Comparison of ENCODE assay signal across 9 cellular contexts in genomic region chr5:64165160-64165499, GRCh38. TPM values are rescaled to one million over a fixed set of nuclear protein-coding genes. Genes with fewer than 3 reads are reported as not detected.
DNase-seq lines count a peak whose midpoint lies in the region; ATAC-seq lines count a peak whose summit lies in the region.
"Had no signal": no experiment of that assay in that cellular context is flagged by ENCODE, and none has a peak within 500 bp of the region (broad histone marks: within the 10 kb centered on the region; RNA-seq: fewer than 3 reads in every experiment).

No MANE protein-coding gene starts in this region.

- H3K27me3 ChIP-seq in mesenchymal stem cell (ENCODE audit: control insufficient read depth in 1 of 2, insufficient read depth in 1 of 2, low read length in 2 of 2) = peaks cover 0 to 7% of the 10 kb centered on the region in 2 experiments
- H3K27me3 ChIP-seq in thymus (ENCODE audit: control insufficient read depth, insufficient read depth) = peaks cover 21% of the 10 kb centered on the region

- H3K27me3 Mint-ChIP-seq in activated T-cell treated with anti-CD3 and anti-CD28 coated beads, Interleukin-2, amount 50 U/mL, for 4 hours (ENCODE audit: low read depth) = peaks cover 26% of the 10 kb centered on the region

- no peak for ATAC-seq in activated T-cell treated with anti-CD3 and anti-CD28 coated beads, Interleukin-2, amount 50 U/mL, for 4 hours
- ATAC-seq in GM19397 (IDR thresholded peaks at IDR 0.05; ENCODE audit: unreplicated experiment) = no peak

- H3K4me3 Mint-ChIP-seq in activated T-cell treated with anti-CD3 and anti-CD28 coated beads, Interleukin-2, amount 50 U/mL, for 4 hours = peak overlapping the region; percentile 5

- peaks cover 8% of the 10 kb centered on the region for H3K4me1 Mint-ChIP-seq in activated T-cell treated with anti-CD3 and anti-CD28 coated beads, Interleukin-2, amount 50 U/mL, for 4 hours (ENCODE audit: low read depth)

- H2BK5ac ChIP-seq in mesenchymal stem cell (ENCODE audit: low read depth, low read length, poor library complexity, severe bottlenecking) = no peak overlapping the region

- H2AK5ac ChIP-seq in mesenchymal stem cell (ENCODE audit: low read length, severe bottlenecking) = no peak overlapping the region

- no peak overlapping the region for H3K23ac ChIP-seq in mesenchymal stem cell (ENCODE audit: low read length in 2 of 2)

- peak overlapping the region; percentile 44 for H3K9ac ChIP-seq in mesenchymal stem cell (ENCODE audit: low read length)

- no peaks in the 10 kb centered on the region for H3K36me3 Mint-ChIP-seq in activated T-cell treated with anti-CD3 and anti-CD28 coated beads, Interleukin-2, amount 50 U/mL, for 4 hours (ENCODE audit: insufficient read depth)

- H2BK12ac ChIP-seq in mesenchymal stem cell (ENCODE audit: low read length in 2 of 2) = no peak overlapping the region

- no peak overlapping the region for H2BK120ac ChIP-seq in mesenchymal stem cell (ENCODE audit: low read depth, low read length)

- no peak overlapping the region for H2BK15ac ChIP-seq in mesenchymal stem cell (ENCODE audit: low read depth, poor library complexity, severe bottlenecking)

- H3K4me3 ChIP-seq in mesenchymal stem cell (ENCODE audit: insufficient read depth in 1 of 2, low read depth in 1 of 2, low read length in 2 of 2) (peak overlapping the region in 1 of 2 experiments; percentile 77), thymus (ENCODE audit: low read length) (peak overlapping the region; percentile 38)

- H3K4me2 ChIP-seq in mesenchymal stem cell (ENCODE audit: low read length, poor library complexity, severe bottlenecking) = peak overlapping the region; percentile 99

- H3K18ac ChIP-seq in mesenchymal stem cell (ENCODE audit: low read depth in 1 of 2, low read length in 2 of 2) = no peak overlapping the region

- H3K9me3 ChIP-seq in mesenchymal stem cell (ENCODE audit: control insufficient read depth, low read length) (no peaks in the 10 kb centered on the region), thymus (ENCODE audit: control insufficient read depth) (no peaks in the 10 kb centered on the region)

- H3K79me1 ChIP-seq in mesenchymal stem cell (replicated peaks; ENCODE audit: low read length, poor library complexity, severe bottlenecking) = no peaks in the 10 kb centered on the region

- peaks cover 7% of the 10 kb centered on the region for H3K4me1 ChIP-seq in mesenchymal stem cell (ENCODE audit: control insufficient read depth, insufficient read depth, low read depth, low read length)
- no peaks in the 10 kb centered on the region for H3K4me1 ChIP-seq in thymus (ENCODE audit: control insufficient read depth, insufficient read depth, low read length)

- H2AFZ ChIP-seq in mesenchymal stem cell (ENCODE audit: low read depth, low read length) = peak overlapping the region; percentile 83

- peak overlapping the region; percentile 31 for H3K27ac ChIP-seq in cingulate gyrus (ENCODE audit: low read depth, low read length)
- no peak overlapping the region for H3K27ac ChIP-seq in mesenchymal stem cell (ENCODE audit: low read length, poor library complexity, severe bottlenecking)
- no peak overlapping the region for H3K27ac ChIP-seq in thymus (ENCODE audit: low read depth)

- no peak overlapping the region for H3K4ac ChIP-seq in mesenchymal stem cell (ENCODE audit: low read depth in 1 of 2, low read length in 2 of 2)

- no peaks in the 10 kb centered on the region for H3K9me3 Mint-ChIP-seq in activated T-cell treated with anti-CD3 and anti-CD28 coated beads, Interleukin-2, amount 50 U/mL, for 4 hours

- DNase-seq in activated T-cell treated with anti-CD3 and anti-CD28 coated beads, Interleukin-2, amount 50 U/mL, for 4 hours = no peak
- no peak for DNase-seq in activated T-cell treated with anti-CD3 and anti-CD28 coated beads, Interleukin-2, amount 50 U/mL, for 1 hour
- no peak for DNase-seq in mesenchymal stem cell
- no peak for DNase-seq in AG08396 (ENCODE audit: low spot score)
- no peak for DNase-seq in AG08395 (ENCODE audit: low spot score)
- DNase-seq: central memory CD4-positive, alpha-beta T cell had no signal

- no peak overlapping the region for H4K8ac ChIP-seq in mesenchymal stem cell (ENCODE audit: low read length)

- no peak overlapping the region for H3K14ac ChIP-seq in mesenchymal stem cell (ENCODE audit: low read length in 2 of 2)

- WGBS in mesenchymal stem cell = 33% methylated on average over 11 of the region's 11 CpGs
- WGBS in thymus = 60% methylated on average over 11 of the region's 11 CpGs

- H3K36me3 ChIP-seq in mesenchymal stem cell (ENCODE audit: control insufficient read depth in 1 of 2, insufficient read depth in 2 of 2, low read depth in 1 of 2, low read length in 2 of 2) (no peaks in the 10 kb centered on the region), thymus (ENCODE audit: control insufficient read depth, insufficient read depth) (no peaks in the 10 kb centered on the region)

- no peak overlapping the region for H4K91ac ChIP-seq in mesenchymal stem cell (ENCODE audit: low read length)

RNA-seq across cellular contexts. Expression of gene RNF180, which starts 0.5 kb away (rescaled TPM):
- total RNA-seq in activated T-cell treated with anti-CD3 and anti-CD28 coated beads, Interleukin-2, amount 50 U/mL, for 4 hours = not detected
- polyA plus RNA-seq in mesenchymal stem cell (2013, experiment 1 of 2) = 0.84 TPM
- polyA plus RNA-seq in mesenchymal stem cell (2013, experiment 2 of 2) = 0.96 TPM
- polyA plus RNA-seq in thymus = 1.8 TPM
